8 cellular contexts compared by ENCODE assay signal in genomic region chr5:151253604-151253948, GRCh38. TPM values are rescaled to one million over a fixed set of nuclear protein-coding genes. Genes with fewer than 3 reads are reported as not detected.
DNase-seq lines count a peak whose midpoint lies in the region; ATAC-seq and TF ChIP-seq lines count a peak whose summit lies in the region.

No MANE protein-coding gene starts in this region.

- H3K27me3 Mint-ChIP-seq in CD4-positive, alpha-beta T cell: no peaks in the 10 kb centered on the region

- H3K4me1 ChIP-seq in OCI-LY3 (ENCODE audit: low read length) (peaks cover 64% of the 10 kb centered on the region), neuronal stem cell (ENCODE audit: control insufficient read depth in 2 of 2, insufficient read depth in 1 of 2, low read depth in 1 of 2, low read length in 2 of 2) (peaks cover 0 to 4% of the 10 kb centered on the region in 2 donors)

- peak overlapping the region; percentile 92 for H3K27ac Mint-ChIP-seq in CD4-positive, alpha-beta T cell

- no peaks in the 10 kb centered on the region for H3K27me3 ChIP-seq in CD4-positive, alpha-beta T cell (ENCODE audit: control insufficient read depth, insufficient read depth, low read length)
- H3K27me3 ChIP-seq in OCI-LY3 (ENCODE audit: low read depth, low read length) (no peaks in the 10 kb centered on the region), neuronal stem cell (ENCODE audit: control insufficient read depth in 3 of 3, insufficient read depth in 3 of 3, low read depth in 1 of 3, low read length in 3 of 3) (peaks cover 0 to 7% (median 0%) of the 10 kb centered on the region in 3 experiments)

- H3K18ac ChIP-seq in neuronal stem cell (ENCODE audit: low read length): no peak overlapping the region

- no peaks in the 10 kb centered on the region for H3K9me3 ChIP-seq in CD4-positive, alpha-beta T cell (ENCODE audit: control insufficient read depth, low read length)
- H3K9me3 ChIP-seq in OCI-LY3 (ENCODE audit: insufficient read depth, low read length) (no peaks in the 10 kb centered on the region), neuronal stem cell (replicated peaks in 1 of 2; ENCODE audit: control insufficient read depth in 2 of 2, insufficient read depth in 1 of 2, low read depth in 1 of 2, low read length in 2 of 2) (no peaks in the 10 kb centered on the region)

- no peak overlapping the region for H2BK12ac ChIP-seq in neuronal stem cell (ENCODE audit: low read length)

- WGBS in neuronal stem cell (ENCODE audit: extremely low coverage in 2 of 2, insufficient read length in 2 of 2, insufficient replicate concordance in 1 of 2), 2 donors: no CpG with 5 or more reads among the region's 5 CpGs

- no peak overlapping the region for H2AFZ ChIP-seq in OCI-LY3 (ENCODE audit: low read depth, low read length)
- peak overlapping the region; percentile 97 for H2AFZ ChIP-seq in neuronal stem cell (ENCODE audit: low read length)

- CTCF ChIA-PET in CD4-positive, alpha-beta T cell (lab: Charles Lee): interaction anchor here (2.6 kb wide), 1 partner anchor 128 kb away, joined by 12 read pairs; no protein-coding TSS in a partner anchor

- no peak overlapping the region for H2BK120ac ChIP-seq in neuronal stem cell (ENCODE audit: low read depth, low read length)

- H3K36me3 Mint-ChIP-seq in CD4-positive, alpha-beta T cell (ENCODE audit: low read depth): no peaks in the 10 kb centered on the region

- peak overlapping the region; percentile 88 for H3K4me3 Mint-ChIP-seq in CD4-positive, alpha-beta T cell

- no peak overlapping the region for H3K23ac ChIP-seq in neuronal stem cell (ENCODE audit: low read depth, low read length, poor library complexity)

- peaks cover 13% of the 10 kb centered on the region for H3K36me3 ChIP-seq in OCI-LY3 (replicated peaks; ENCODE audit: low read depth, low read length)
- H3K36me3 ChIP-seq in neuronal stem cell (replicated peaks in 1 of 2; ENCODE audit: control insufficient read depth in 2 of 2, insufficient read depth in 2 of 2, low read length in 2 of 2): no peaks in the 10 kb centered on the region

- no peak for ATAC-seq in CD4-positive, alpha-beta T cell (ENCODE audit: poor library complexity)
- ATAC-seq in HG03571 (IDR thresholded peaks at IDR 0.05; ENCODE audit: unreplicated experiment) (no peak), HG02571 (IDR thresholded peaks at IDR 0.05; ENCODE audit: unreplicated experiment) (no peak), HG03520 (IDR thresholded peaks at IDR 0.05; ENCODE audit: unreplicated experiment) (no peak)

- H3K27ac ChIP-seq in CD4-positive, alpha-beta T cell (ENCODE audit: low read depth, low read length): no peak overlapping the region
- H3K27ac ChIP-seq in OCI-LY3 (ENCODE audit: low read length): peak overlapping the region; percentile 82
- no peak overlapping the region for H3K27ac ChIP-seq in neuronal stem cell (replicated peaks; ENCODE audit: low read length)

- H3K4me3 ChIP-seq in OCI-LY3 (ENCODE audit: low read length): peak overlapping the region; percentile 98
- peak overlapping the region; percentile 98 for H3K4me3 ChIP-seq in epithelial cell of esophagus (ENCODE audit: low read length)
- peak overlapping the region; percentile 77 to 80 for H3K4me3 ChIP-seq in neuronal stem cell (ENCODE audit: low read length in 2 of 2)

- H3K4ac ChIP-seq in neuronal stem cell (ENCODE audit: low read length): no peak overlapping the region

- H3K4me1 Mint-ChIP-seq in CD4-positive, alpha-beta T cell (ENCODE audit: low read depth): peaks cover 61% of the 10 kb centered on the region

- peak overlapping the region; percentile 91 for H3K9ac ChIP-seq in OCI-LY3 (ENCODE audit: low read length)
- no peak overlapping the region for H3K9ac ChIP-seq in neuronal stem cell (ENCODE audit: low read depth, low read length, poor library complexity)

- H4K20me1 ChIP-seq in OCI-LY3 (ENCODE audit: insufficient read depth, low read length): peaks cover 8% of the 10 kb centered on the region; the same call in 1 of the 2 replicates

- no peak overlapping the region for H4K8ac ChIP-seq in neuronal stem cell (ENCODE audit: low read depth, low read length)

- H2BK15ac ChIP-seq in neuronal stem cell (ENCODE audit: low read length): no peak overlapping the region

- H4K91ac ChIP-seq in neuronal stem cell (ENCODE audit: low read depth, low read length, poor library complexity): no peak overlapping the region

- H3K9me3 Mint-ChIP-seq in CD4-positive, alpha-beta T cell: no peaks in the 10 kb centered on the region

- H3K4me2 ChIP-seq in OCI-LY3 (ENCODE audit: low read length) (peak overlapping the region; percentile 84), neuronal stem cell (ENCODE audit: insufficient read depth, low read length, poor library complexity, severe bottlenecking) (peak overlapping the region; percentile 53)

- peaks cover 2% of the 10 kb centered on the region for H3K79me1 ChIP-seq in neuronal stem cell (ENCODE audit: low read depth, low read length)

- H3K14ac ChIP-seq in neuronal stem cell (ENCODE audit: low read length): no peak overlapping the region

- no peak for TF ChIP-seq CTCF in CD4-positive, alpha-beta T cell (IDR thresholded peaks at IDR 0.05)
- TF ChIP-seq CTCF in OCI-LY3 (IDR thresholded peaks at IDR 0.05; ENCODE audit: low read depth, low read length) (no peak), epithelial cell of esophagus (IDR thresholded peaks at IDR 0.05; ENCODE audit: insufficient read depth, low read depth, low read length, missing control alignments) (no peak), GM10266 (IDR thresholded peaks at IDR 0.05; ENCODE audit: control insufficient read depth, insufficient read depth, low read depth, missing control alignments) (no peak)

- peaks cover 54% of the 10 kb centered on the region for H3K79me2 ChIP-seq in OCI-LY3 (ENCODE audit: low read length)

- no peak for DNase-seq in CD4-positive, alpha-beta T cell
- DNase-seq in epithelial cell of esophagus (ENCODE audit: low read depth) (no peak), neuronal stem cell (ENCODE audit: low spot score) (no peak), GM10266 (ENCODE audit: extremely low spot score) (no peak)

- no peak overlapping the region for H2AK5ac ChIP-seq in neuronal stem cell (ENCODE audit: low read depth, low read length)

- intact Hi-C loops in CD4-positive, alpha-beta T cell (cut with DNase I, micrococcal nuclease): loop anchor here (2.0 to 10.0 kb wide), 8 partner anchors 41 to 1699 kb away; partner anchors contain the start of genes ANXA6 (in 1 of the 2), ATOX1 (in 1 of the 2), CSNK1A1 (in 1 of the 2) and G3BP1 (in 1 of the 2)

- POLR2A ChIA-PET in CD4-positive, alpha-beta T cell (lab: Charles Lee): interaction anchor here (1.2 to 3.5 kb wide), 8 partner anchors 31 to 518 kb away, joined by 3 to 41 read pairs (median 12); partner anchors contain the start of genes CCDC69 and G3BP1

- H2BK5ac ChIP-seq in neuronal stem cell (ENCODE audit: low read length): no peak overlapping the region

RNA-seq across cellular contexts. Expression of gene GM2A, which starts 0.6 kb away (rescaled TPM):
- 1 to 10 TPM; 3.1 to 4.1 TPM for total RNA-seq in CD4-positive, alpha-beta T cell
- 15.0 TPM for polyA plus RNA-seq in neuronal stem cell (2013, experiment 1 of 2)
- 15.6 TPM for polyA plus RNA-seq in neuronal stem cell (2013, experiment 2 of 2)

RNA-seq across cellular contexts. Expression of gene CCDC69, which starts 29.7 kb away (rescaled TPM):
- total RNA-seq in CD4-positive, alpha-beta T cell: 10 to 100 TPM; 68.0 to 68.9 TPM
- polyA plus RNA-seq in neuronal stem cell (2013, experiment 1 of 2): 0.03 TPM
- 0.03 TPM for polyA plus RNA-seq in neuronal stem cell (2013, experiment 2 of 2)

RNA-seq across cellular contexts. Expression of gene SLC36A3, which starts 50.0 kb away (rescaled TPM):
- total RNA-seq in CD4-positive, alpha-beta T cell: not detected
- polyA plus RNA-seq in neuronal stem cell (2013, experiment 1 of 2): not detected
- polyA plus RNA-seq in neuronal stem cell (2013, experiment 2 of 2): not detected
